ENCODE assay signal across 8 cellular contexts in genomic region chr10:103693070-103693811, GRCh38.
DNase-seq lines count a peak whose midpoint lies in the region; ATAC-seq and TF ChIP-seq lines count a peak whose summit lies in the region.

No MANE protein-coding gene starts in this region.

- H3K4me3 ChIP-seq in left ventricle myocardium inferior: peak overlapping the region; percentile 56

- H3K4me1 ChIP-seq in left ventricle myocardium inferior: peaks cover 57% of the 10 kb centered on the region

- peak overlapping the region; percentile 92 for H3K4me3 Mint-ChIP-seq in activated T-helper 1 cell treated with anti-CD3 and anti-CD28 coated beads, Interleukin-12 subunit alpha, Interleukin-12 subunit beta, Interleukin-2, Interleukin-4 antibody, amounts not matched to agents 30 ng/mL and 10 ng/mL and 1 ng/mL, durations not matched to agents 14 hours and 24 hours and 36 hours
- peak overlapping the region; percentile 73 for H3K4me3 Mint-ChIP-seq in stimulated activated effector memory CD8-positive, alpha-beta T cell treated with anti-CD3 and anti-CD28 coated beads, Interleukin-12 subunit alpha, Interleukin-12 subunit beta, amount 100 ng/mL, for 72 hours

- H3K9me3 Mint-ChIP-seq in activated T-helper 1 cell treated with anti-CD3 and anti-CD28 coated beads, Interleukin-12 subunit alpha, Interleukin-12 subunit beta, Interleukin-2, Interleukin-4 antibody, amounts not matched to agents 30 ng/mL and 10 ng/mL and 1 ng/mL, durations not matched to agents 14 hours and 24 hours and 36 hours: no peaks in the 10 kb centered on the region
- H3K9me3 Mint-ChIP-seq in stimulated activated effector memory CD8-positive, alpha-beta T cell treated with anti-CD3 and anti-CD28 coated beads, Interleukin-12 subunit alpha, Interleukin-12 subunit beta, amount 100 ng/mL, for 72 hours: no peaks in the 10 kb centered on the region

- peaks cover 35% of the 10 kb centered on the region for H3K4me1 Mint-ChIP-seq in activated T-helper 1 cell treated with anti-CD3 and anti-CD28 coated beads, Interleukin-12 subunit alpha, Interleukin-12 subunit beta, Interleukin-2, Interleukin-4 antibody, amounts not matched to agents 30 ng/mL and 10 ng/mL and 1 ng/mL, durations not matched to agents 14 hours and 24 hours and 36 hours (ENCODE audit: low read depth)
- peaks cover 26% of the 10 kb centered on the region for H3K4me1 Mint-ChIP-seq in stimulated activated effector memory CD8-positive, alpha-beta T cell treated with anti-CD3 and anti-CD28 coated beads, Interleukin-12 subunit alpha, Interleukin-12 subunit beta, amount 100 ng/mL, for 72 hours

- ATAC-seq in HG03521 (IDR thresholded peaks at IDR 0.05; ENCODE audit: unreplicated experiment): peak; percentile 18
- ATAC-seq in stimulated activated effector memory CD8-positive, alpha-beta T cell treated with anti-CD3 and anti-CD28 coated beads, Interleukin-12 subunit alpha, Interleukin-12 subunit beta, amount 100 ng/mL, for 72 hours: peak; percentile 46

- peak overlapping the region; percentile 71 for H3K27ac Mint-ChIP-seq in activated T-helper 1 cell treated with anti-CD3 and anti-CD28 coated beads, Interleukin-12 subunit alpha, Interleukin-12 subunit beta, Interleukin-2, Interleukin-4 antibody, amounts not matched to agents 30 ng/mL and 10 ng/mL and 1 ng/mL, durations not matched to agents 14 hours and 24 hours and 36 hours
- H3K27ac Mint-ChIP-seq in stimulated activated effector memory CD8-positive, alpha-beta T cell treated with anti-CD3 and anti-CD28 coated beads, Interleukin-12 subunit alpha, Interleukin-12 subunit beta, amount 100 ng/mL, for 72 hours: peak overlapping the region; percentile 63

- intact Hi-C loops in activated T-helper 1 cell treated with anti-CD3 and anti-CD28 coated beads, Interleukin-12 subunit alpha, Interleukin-12 subunit beta, Interleukin-2, Interleukin-4 antibody, amounts not matched to agents 30 ng/mL and 10 ng/mL and 1 ng/mL, durations not matched to agents 14 hours and 24 hours and 36 hours (cut with micrococcal nuclease): loop anchor here (5.0 to 10.0 kb wide), 2 partner anchors 191 to 498 kb away; partner anchors contain the start of gene NT5C2
- intact Hi-C loops in left ventricle myocardium inferior (cut with micrococcal nuclease): no loop called here

- no peak for TF ChIP-seq CTCF in left ventricle myocardium inferior (IDR thresholded peaks at IDR 0.05; ENCODE audit: borderline replicate concordance)

- H3K36me3 Mint-ChIP-seq in activated T-helper 1 cell treated with anti-CD3 and anti-CD28 coated beads, Interleukin-12 subunit alpha, Interleukin-12 subunit beta, Interleukin-2, Interleukin-4 antibody, amounts not matched to agents 30 ng/mL and 10 ng/mL and 1 ng/mL, durations not matched to agents 14 hours and 24 hours and 36 hours (ENCODE audit: low read depth): no peaks in the 10 kb centered on the region
- H3K36me3 Mint-ChIP-seq in stimulated activated effector memory CD8-positive, alpha-beta T cell treated with anti-CD3 and anti-CD28 coated beads, Interleukin-12 subunit alpha, Interleukin-12 subunit beta, amount 100 ng/mL, for 72 hours: no peaks in the 10 kb centered on the region

- H3K27ac ChIP-seq in left ventricle myocardium inferior (replicated peaks): no peak overlapping the region

- H3K9me3 ChIP-seq in left ventricle myocardium inferior (replicated peaks): no peaks in the 10 kb centered on the region

- peak; percentile 41 for TF ChIP-seq POLR2A in GM18526 (IDR thresholded peaks at IDR 0.05; ENCODE audit: extremely low read depth, insufficient read length)

- H3K27me3 ChIP-seq in left ventricle myocardium inferior (ENCODE audit: low read depth): no peaks in the 10 kb centered on the region

- peak; percentile 41 for DNase-seq in AG08395 (ENCODE audit: low spot score)
- no peak for DNase-seq in activated T-helper 1 cell treated with anti-CD3 and anti-CD28 coated beads, Interleukin-12 subunit alpha, Interleukin-12 subunit beta, Interleukin-2, Interleukin-4 antibody, amounts not matched to agents 30 ng/mL and 10 ng/mL and 1 ng/mL, durations not matched to agents 14 hours and 24 hours and 36 hours (ENCODE audit: low spot score)
- no peak for DNase-seq in left ventricle myocardium inferior
- peak in 1 of 2 donors; percentile 72 for DNase-seq in stimulated activated effector memory CD8-positive, alpha-beta T cell treated with anti-CD3 and anti-CD28 coated beads, Interleukin-12 subunit alpha, Interleukin-12 subunit beta, amount 100 ng/mL, for 72 hours (ENCODE audit: low spot score in 2 of 2)
- no peak for DNase-seq in NCI-H2029 treated with DMSO at 0.1 percent for 48 hours (lab: John Stamatoyannopoulos, UW)
- no peak for DNase-seq in LoVo (ENCODE audit: low spot score)

- no peaks in the 10 kb centered on the region for H3K36me3 ChIP-seq in left ventricle myocardium inferior

- H3K27me3 Mint-ChIP-seq in activated T-helper 1 cell treated with anti-CD3 and anti-CD28 coated beads, Interleukin-12 subunit alpha, Interleukin-12 subunit beta, Interleukin-2, Interleukin-4 antibody, amounts not matched to agents 30 ng/mL and 10 ng/mL and 1 ng/mL, durations not matched to agents 14 hours and 24 hours and 36 hours (ENCODE audit: insufficient read depth): peaks cover 3% of the 10 kb centered on the region
